ENCODE assay signal across 23 cellular contexts in the genomic region with DNA sequence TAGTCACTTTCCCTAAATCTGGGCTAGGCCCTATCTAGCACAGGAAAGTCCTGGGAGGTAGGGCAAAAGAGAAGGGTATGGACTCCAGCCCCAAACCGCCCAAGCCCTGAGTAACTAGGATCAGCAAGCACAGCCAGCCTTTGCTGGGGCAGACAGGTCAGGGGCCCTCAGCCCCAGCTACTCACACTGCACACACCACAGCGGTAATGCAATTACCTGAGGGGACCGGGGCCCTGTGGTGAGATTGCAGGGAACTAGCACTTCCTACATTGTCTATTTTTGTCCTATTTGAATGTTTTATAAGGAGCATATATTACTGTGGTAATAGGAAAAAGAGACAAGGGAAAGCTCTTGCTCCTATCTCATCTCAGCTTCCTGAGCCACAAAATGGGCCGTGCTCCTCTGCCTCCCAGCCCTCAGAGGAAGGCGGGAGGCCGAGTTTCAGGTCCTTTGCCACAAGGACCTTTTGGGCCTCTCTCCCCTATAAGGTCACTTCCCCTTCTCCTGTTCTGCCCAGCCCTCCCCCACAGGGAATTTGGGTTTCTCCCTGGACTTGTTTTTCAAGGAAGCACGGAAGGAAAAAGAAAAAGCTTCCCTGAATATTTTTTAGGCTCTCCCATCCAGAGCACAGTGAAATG. TPM values are rescaled to one million over a fixed set of nuclear protein-coding genes. Genes with fewer than 3 reads are reported as not detected.
A peak's percentile ranks its signal among the peaks of the same experiment; 100 is the strongest.
DNase-seq lines count a peak whose midpoint lies in the region; ATAC-seq and TF ChIP-seq lines count a peak whose summit lies in the region.
"Had no signal": no experiment of that assay in that cellular context is flagged by ENCODE, and none has a peak within 500 bp of the region (broad histone marks: within the 10 kb centered on the region; RNA-seq: fewer than 3 reads in every experiment).

No MANE protein-coding gene starts in this region.

- peaks cover 74% of the 10 kb centered on the region for H3K4me1 Mint-ChIP-seq in HFFc6 (ENCODE audit: low read depth)
- H3K4me1 Mint-ChIP-seq in effector memory CD8-positive, alpha-beta T cell (ENCODE audit: low read depth in 2 of 2), result peaks cover 10 to 30% of the 10 kb centered on the region in 2 donors
- H3K4me1 Mint-ChIP-seq: memory B cell, natural killer cell had no signal

- no peak overlapping the region for H3K4me3 ChIP-seq in parathyroid adenoma (ENCODE audit: low read depth, low read length)
- no peak overlapping the region for H3K4me3 ChIP-seq in prostate gland
- H3K4me3 ChIP-seq: skin epidermis, stomach had no signal

- peaks cover 96% of the 10 kb centered on the region for H3K79me2 ChIP-seq in parathyroid adenoma

- H3K4me1 ChIP-seq in parathyroid adenoma (peaks cover 95% of the 10 kb centered on the region), prostate gland (replicated peaks) (no peaks in the 10 kb centered on the region)

- H3K9me3 Mint-ChIP-seq in HFFc6, result no peaks in the 10 kb centered on the region
- H3K9me3 Mint-ChIP-seq in effector memory CD8-positive, alpha-beta T cell, result no peaks in the 10 kb centered on the region
- H3K9me3 Mint-ChIP-seq: activated CD4-positive, alpha-beta memory T cell treated with anti-CD3 and anti-CD28 coated beads, Interleukin-2, amount 10 ng/mL, durations not matched to agents 7 days and 5 days; memory B cell; natural killer cell had no signal

- no peak for TF ChIP-seq POLR2A in prostate gland (IDR thresholded peaks at IDR 0.05)

- no peak for ATAC-seq in effector memory CD8-positive, alpha-beta T cell (replicated peaks)
- ATAC-seq in Right ventricle myocardium inferior, result no peak
- ATAC-seq: natural killer cell had no signal

- H3K27me3 Mint-ChIP-seq in HFFc6 (ENCODE audit: insufficient read depth), result peaks cover 4% of the 10 kb centered on the region
- no peaks in the 10 kb centered on the region for H3K27me3 Mint-ChIP-seq in effector memory CD8-positive, alpha-beta T cell
- H3K27me3 Mint-ChIP-seq: activated CD4-positive, alpha-beta memory T cell treated with anti-CD3 and anti-CD28 coated beads, Interleukin-2, amount 10 ng/mL, durations not matched to agents 7 days and 5 days had no signal

- H3K36me3 Mint-ChIP-seq in HFFc6 (ENCODE audit: low read depth), result peaks cover 5% of the 10 kb centered on the region
- H3K36me3 Mint-ChIP-seq in effector memory CD8-positive, alpha-beta T cell (ENCODE audit: insufficient read depth), result peaks cover 7% of the 10 kb centered on the region
- H3K36me3 Mint-ChIP-seq: memory B cell, natural killer cell had no signal

- H3K9ac ChIP-seq in parathyroid adenoma, result no peak overlapping the region

- peak overlapping the region; percentile 42 for H3K4me2 ChIP-seq in parathyroid adenoma (ENCODE audit: low read length)

- H3K27me3 ChIP-seq in parathyroid adenoma (ENCODE audit: control insufficient read depth, insufficient read depth, low read length) (no peaks in the 10 kb centered on the region), prostate gland (replicated peaks; ENCODE audit: insufficient read depth) (no peaks in the 10 kb centered on the region)
- H3K27me3 ChIP-seq: stomach had no signal

- H3K9me3 ChIP-seq in parathyroid adenoma (ENCODE audit: control insufficient read depth, low read length) (no peaks in the 10 kb centered on the region), prostate gland (no peaks in the 10 kb centered on the region)
- H3K9me3 ChIP-seq: stomach had no signal

- DNase-seq in HFFc6, result no peak
- peak; percentile 53 for DNase-seq in SK-N-DZ (ENCODE audit: low spot score)
- no peak for DNase-seq in effector memory CD8-positive, alpha-beta T cell
- DNase-seq in stimulated activated naive CD4-positive, alpha-beta T cell (lab: John Stamatoyannopoulos, UW), result no peak
- no peak for DNase-seq in NCI-H510A (lab: John Stamatoyannopoulos, UW)
- DNase-seq in prostate gland (ENCODE audit: low spot score), result no peak
- no peak for DNase-seq in Right ventricle myocardium inferior (ENCODE audit: missing footprints)
- DNase-seq: activated CD4-positive, alpha-beta memory T cell treated with anti-CD3 and anti-CD28 coated beads, Interleukin-2, amount 10 ng/mL, durations not matched to agents 7 days and 5 days; activated naive CD4-positive, alpha-beta T cell; activated T-cell treated with anti-CD3 and anti-CD28 coated beads for 4 hours; amniotic stem cell; foreskin fibroblast; MM.1S; natural killer cell; NCI-H1436; NCI-H526; posterior cingulate gyrus; SHP77 treated with DMSO at 0.1 percent for 48 hours; stimulated activated CD4-positive, alpha-beta T cell treated with anti-CD3 and anti-CD28 coated beads, Interleukin-4, amount 100 ng/mL, for 1 hour; stomach had no signal

- no peak overlapping the region for H3K4me3 Mint-ChIP-seq in HFFc6
- H3K4me3 Mint-ChIP-seq in effector memory CD8-positive, alpha-beta T cell, result no peak overlapping the region
- H3K4me3 Mint-ChIP-seq: activated CD4-positive, alpha-beta memory T cell treated with anti-CD3 and anti-CD28 coated beads, Interleukin-2, amount 10 ng/mL, durations not matched to agents 7 days and 5 days; memory B cell; natural killer cell had no signal

- TF ChIP-seq CTCF in HFFc6 (IDR thresholded peaks at IDR 0.05) (no peak), parathyroid adenoma (IDR thresholded peaks at IDR 0.05) (no peak), prostate gland (IDR thresholded peaks at IDR 0.05) (no peak)

- H2AFZ ChIP-seq in parathyroid adenoma, result no peak overlapping the region

- intact Hi-C loops in prostate gland (cut with DNase I) (no loop called here), Right ventricle myocardium inferior (cut with DNase I) (no loop called here)

- H3K27ac ChIP-seq in parathyroid adenoma, result peak overlapping the region; percentile 94
- H3K27ac ChIP-seq in prostate gland, result no peak overlapping the region
- H3K27ac ChIP-seq: skin epidermis had no signal

- no peaks in the 10 kb centered on the region for H3K36me3 ChIP-seq in parathyroid adenoma (ENCODE audit: control insufficient read depth, insufficient read depth, low read length)
- H3K36me3 ChIP-seq in prostate gland, result peaks cover 0 to 3% of the 10 kb centered on the region in 2 donors

- 63% methylated on average over 7 of the region's 7 CpGs for WGBS in prostate gland

- peak overlapping the region; percentile 96 for H3K27ac Mint-ChIP-seq in HFFc6
- peak overlapping the region; percentile 7 to 80 for H3K27ac Mint-ChIP-seq in effector memory CD8-positive, alpha-beta T cell
- H3K27ac Mint-ChIP-seq: activated CD4-positive, alpha-beta memory T cell treated with anti-CD3 and anti-CD28 coated beads, Interleukin-2, amount 10 ng/mL, durations not matched to agents 7 days and 5 days; memory B cell; natural killer cell had no signal

RNA-seq across cellular contexts. Expression of a gene that starts 20.5 kb away (rescaled TPM):
- 10 to 100 TPM; 76.7 to 92.0 (median 83.6) TPM for total RNA-seq in HFFc6 (2021; fragmentation: NEBNext Ultra II Directional; extraction: Animal tissue kit (Norgen Biotek cat#: 25700))
- 7.7 and 9.7 TPM in 2 replicates for polyA plus RNA-seq in SK-N-DZ (2014; cell fraction: cytosol; rRNA removed)
- polyA plus RNA-seq in SK-N-DZ (2014; cell fraction: nucleus; rRNA removed), result 5.4 and 7.2 TPM in 2 replicates
- total RNA-seq in prostate gland (10 to 100 TPM; 24.1 to 47.7 TPM), Right ventricle myocardium inferior (19.0 TPM)

RNA-seq across cellular contexts. Expression of a gene that starts 20.8 kb away (rescaled TPM):
- total RNA-seq in HFFc6 (2021; fragmentation: NEBNext Ultra II Directional; extraction: Animal tissue kit (Norgen Biotek cat#: 25700)), result 10 to 100 TPM; 10.2 to 17.0 (median 14.7) TPM
- polyA plus RNA-seq in SK-N-DZ (2014; cell fraction: cytosol; rRNA removed), result 10.3 and 14.5 TPM in 2 replicates
- polyA plus RNA-seq in SK-N-DZ (2014; cell fraction: nucleus; rRNA removed), result 29.5 and 36.3 TPM in 2 replicates
- 10 to 100 TPM; 12.8 to 23.2 TPM for total RNA-seq in prostate gland
- total RNA-seq in Right ventricle myocardium inferior, result 9.6 TPM
